In genomic region chr4:21046121-21046520, GRCh38 we compare ENCODE assay signal across 17 cellular contexts.
A peak's percentile ranks its signal among the peaks of the same experiment; 100 is the strongest.
DNase-seq lines count a peak whose midpoint lies in the region; ATAC-seq and TF ChIP-seq lines count a peak whose summit lies in the region.
"Had no signal": no experiment of that assay in that cellular context is flagged by ENCODE, and none has a peak within 500 bp of the region (broad histone marks: within the 10 kb centered on the region; RNA-seq: fewer than 3 reads in every experiment).

No MANE protein-coding gene starts in this region.

- H3K4me3 ChIP-seq in GM23248 (no peak overlapping the region), choroid plexus epithelial cell (ENCODE audit: low read depth, low read length) (no peak overlapping the region), vagina (no peak overlapping the region)
- H3K4me3 ChIP-seq: PC-9 had no signal

- H3K36me3 ChIP-seq in GM23248 (ENCODE audit: low read depth) (no peaks in the 10 kb centered on the region), vagina (no peaks in the 10 kb centered on the region)

- no peaks in the 10 kb centered on the region for H3K9me2 ChIP-seq in GM23248 (ENCODE audit: insufficient read depth)

- TF ChIP-seq CTCF in choroid plexus epithelial cell (conservative IDR thresholded peaks at IDR 0.05; ENCODE audit: low read depth, low read length) (no peak), vagina (IDR thresholded peaks at IDR 0.05) (no peak)

- WGBS in GM23248 (ENCODE audit: low coverage in 1 of 2, low lambda C conversion rate in 2 of 2, missing lambda C conversion rate in 2 of 2), 2 experiments = 37 to 42% methylated on average over 1 of the region's 1 CpG

- H3K27me3 ChIP-seq in GM23248 (replicated peaks; ENCODE audit: insufficient read depth) = no peaks in the 10 kb centered on the region
- H3K27me3 ChIP-seq in vagina = no peaks in the 10 kb centered on the region

- H3K9ac ChIP-seq in GM23248 = no peak overlapping the region

- intact Hi-C loops in vagina (cut with DNase I) = no loop called here

- H3K79me2 ChIP-seq in GM23248 (ENCODE audit: insufficient read depth) = no peaks in the 10 kb centered on the region

- no peak for TF ChIP-seq POLR2A in vagina (IDR thresholded peaks at IDR 0.05)

- no peaks in the 10 kb centered on the region for H3K9me3 ChIP-seq in GM23248 (ENCODE audit: low read depth)
- H3K9me3 ChIP-seq in vagina = no peaks in the 10 kb centered on the region

- H3K27ac ChIP-seq in GM23248 (no peak overlapping the region), vagina (no peak overlapping the region)
- H3K27ac ChIP-seq: C4-2B, PC-9 had no signal

- ATAC-seq in GM21528 (IDR thresholded peaks at IDR 0.05; ENCODE audit: low FRiP score, unreplicated experiment) = no peak

- no peaks in the 10 kb centered on the region for H4K20me1 ChIP-seq in GM23248 (ENCODE audit: insufficient read depth)

- H3K4me1 ChIP-seq in GM23248 (ENCODE audit: insufficient read depth) = no peaks in the 10 kb centered on the region
- H3K4me1 ChIP-seq in vagina = no peaks in the 10 kb centered on the region

- H3F3A ChIP-seq in GM23248 (ENCODE audit: insufficient read depth) = no peaks in the 10 kb centered on the region

- in situ Hi-C loops in GM23248 (cut with MboI) = no loop called here

- H3K4me2 ChIP-seq in GM23248 (ENCODE audit: unreplicated experiment) = no peak overlapping the region
- H3K4me2 ChIP-seq: PC-9 had no signal

- DNase-seq in GM23248 (peak; percentile 48), RPMI7951 (ENCODE audit: low read depth) (peak; percentile 0), choroid plexus epithelial cell (ENCODE audit: low read depth) (peak; percentile 5), kidney tubule cell (ENCODE audit: low spot score) (peak; percentile 10), NCI-H2196 treated with DMSO at 0.1 percent for 48 hours (lab: John Stamatoyannopoulos, UW; ENCODE audit: unreplicated experiment) (no peak), vagina (ENCODE audit: extremely low spot score in 2 of 2) (no peak)
- no peak for DNase-seq in stimulated activated CD4-positive, alpha-beta T cell treated with anti-CD3 and anti-CD28 coated beads, Interleukin-4, amount 100 ng/mL, for 1 hour
- DNase-seq: GF-D8, HFFc6, Kasumi-1, NCI-H1417, NCI-H1930, NCI-H2171, NCI-H774, PC-9 had no signal

- no peak overlapping the region for H2AFZ ChIP-seq in GM23248
- H2AFZ ChIP-seq: PC-9 had no signal

Comparison
In these comparisons a context has a peak if more than half of its experiments do, and no peak if none do; other contexts are left out.
1. DNase-seq: peak in GM23248 (single experiment), RPMI7951 (single experiment), choroid plexus epithelial cell (single experiment) and kidney tubule cell (single experiment); none in NCI-H2196 treated with DMSO at 0.1 percent for 48 hours (single experiment), stimulated activated CD4-positive, alpha-beta T cell treated with anti-CD3 and anti-CD28 coated beads, Interleukin-4, amount 100 ng/mL, for 1 hour (single experiment) and vagina (0 of 2).